Comparison of ENCODE assay signal across 8 cellular contexts in genomic region chr4:124711469-124712416, GRCh38. TPM values are rescaled to one million over a fixed set of nuclear protein-coding genes. Genes with fewer than 3 reads are reported as not detected.
DNase-seq lines count a peak whose midpoint lies in the region; ATAC-seq and TF ChIP-seq lines count a peak whose summit lies in the region.

No MANE protein-coding gene starts in this region.

- no peak overlapping the region for H2AFZ ChIP-seq in H9 (ENCODE audit: low read length)

- no peaks in the 10 kb centered on the region for H3K79me1 ChIP-seq in H9 (ENCODE audit: insufficient read depth, low read depth, low read length, poor library complexity, severe bottlenecking)

- H3K36me3 ChIP-seq in SJCRH30: peaks cover 15% of the 10 kb centered on the region

- peak overlapping the region; percentile 90 for H3K27ac ChIP-seq in 22Rv1
- no peak overlapping the region for H3K27ac ChIP-seq in H9 (ENCODE audit: insufficient read length, low read depth, low read length)
- H3K27ac ChIP-seq in SJCRH30: peak overlapping the region; percentile 96

- no peak overlapping the region for H2BK20ac ChIP-seq in H9 (ENCODE audit: low read depth, low read length, poor library complexity, severe bottlenecking)

- H3K27ac Mint-ChIP-seq in H9: no peak overlapping the region
- H3K27ac Mint-ChIP-seq in stimulated activated naive B cell treated with anti-CD40 and anti-IgM and Interleukin-4, amounts not matched to agents 10 μg/mL and 1 μg/mL and 100 μg/mL, for 72 hours: no peak overlapping the region

- WGBS in H9 (ENCODE audit: extremely low coverage, insufficient read length, low lambda C conversion rate): no CpG with 5 or more reads among the region's 38 CpGs

- H3K27me3 ChIP-seq in H9 (ENCODE audit: insufficient read depth, low read length) (no peaks in the 10 kb centered on the region), SJCRH30 (no peaks in the 10 kb centered on the region)

- peak overlapping the region; percentile 31 for H2BK5ac ChIP-seq in H9 (ENCODE audit: insufficient read length, low read length)

- H3K18ac ChIP-seq in H9 (ENCODE audit: insufficient read length, low read depth, low read length): peak overlapping the region; percentile 91

- peaks cover 26 to 32% of the 10 kb centered on the region in 2 experiments for H3K4me1 Mint-ChIP-seq in H9
- peaks cover 4 to 7% of the 10 kb centered on the region in 2 donors for H3K4me1 Mint-ChIP-seq in stimulated activated naive B cell treated with anti-CD40 and anti-IgM and Interleukin-4, amounts not matched to agents 10 μg/mL and 1 μg/mL and 100 μg/mL, for 72 hours

- H3K4me2 ChIP-seq in H9 (ENCODE audit: insufficient read depth, insufficient read length, low read length): peak overlapping the region; percentile 97

- H3K4me3 ChIP-seq in SJCRH30: peak overlapping the region; percentile 96

- peak overlapping the region in 1 of 2 experiments; percentile 92; a peak in 2 of 5 replicates for H3K4me3 Mint-ChIP-seq in H9
- H3K4me3 Mint-ChIP-seq in stimulated activated naive B cell treated with anti-CD40 and anti-IgM and Interleukin-4, amounts not matched to agents 10 μg/mL and 1 μg/mL and 100 μg/mL, for 72 hours: peak overlapping the region in 1 of 2 donors; percentile 88

- H4K91ac ChIP-seq in H9 (ENCODE audit: insufficient read length, low read depth, low read length): no peak overlapping the region

- intact Hi-C loops in left colon (cut with DNase I, micrococcal nuclease): no loop called here

- H2AK5ac ChIP-seq in H9 (ENCODE audit: insufficient read length, low read length): no peak overlapping the region

- peaks cover 2% of the 10 kb centered on the region; the same call in 1 of the 2 replicates for H3K4me1 ChIP-seq in H9 (ENCODE audit: insufficient read depth, low read length)
- H3K4me1 ChIP-seq in SJCRH30: peaks cover 12% of the 10 kb centered on the region

- H3K9me3 Mint-ChIP-seq in H9: no peaks in the 10 kb centered on the region
- H3K9me3 Mint-ChIP-seq in stimulated activated naive B cell treated with anti-CD40 and anti-IgM and Interleukin-4, amounts not matched to agents 10 μg/mL and 1 μg/mL and 100 μg/mL, for 72 hours: no peaks in the 10 kb centered on the region

- H3K4ac ChIP-seq in H9 (ENCODE audit: low read depth, low read length): no peak overlapping the region

- no peak overlapping the region for H4K8ac ChIP-seq in H9 (replicated peaks; ENCODE audit: insufficient read length, low read depth, low read length)

- peak; percentile 16 for DNase-seq in GDM1 (lab: John Stamatoyannopoulos, UW)
- DNase-seq in H9: peak; percentile 84
- DNase-seq in LHCN-M2 (ENCODE audit: low read depth): peak; percentile 72
- peak; percentile 81 for DNase-seq in SJCRH30
- peak; percentile 36 to 82 for DNase-seq in dermis microvascular lymphatic vessel endothelial cell (ENCODE audit: low read depth in 2 of 2)
- DNase-seq in left colon: peak; percentile 75 to 77
- DNase-seq in stimulated activated naive B cell treated with anti-CD40 and anti-IgM and Interleukin-4, amounts not matched to agents 10 μg/mL and 1 μg/mL and 100 μg/mL, for 72 hours: peak; percentile 15

- peak overlapping the region; percentile 93 for H3K14ac ChIP-seq in H9 (ENCODE audit: insufficient read depth, low read length)

- H3K9ac ChIP-seq in H9 (ENCODE audit: extremely low read depth, insufficient read length, low read length): peak overlapping the region; percentile 89

- no peak overlapping the region for H2BK15ac ChIP-seq in H9 (ENCODE audit: low read depth, low read length)

- no peak overlapping the region for H4K5ac ChIP-seq in H9 (ENCODE audit: insufficient read length, low read depth, low read length)

- no peak; the same call in 1 of the 2 replicates for TF ChIP-seq CTCF in 22Rv1 (IDR thresholded peaks at IDR 0.05)
- no peak for TF ChIP-seq CTCF in H9 (conservative IDR thresholded peaks at IDR 0.05)

- H2BK12ac ChIP-seq in H9 (ENCODE audit: insufficient read length, low read depth, low read length): no peak overlapping the region

- peak; percentile 80 for ATAC-seq in left colon
- ATAC-seq in stimulated activated naive B cell treated with anti-CD40 and anti-IgM and Interleukin-4, amounts not matched to agents 10 μg/mL and 1 μg/mL and 100 μg/mL, for 72 hours (replicated peaks): peak; percentile 37 to 45

- peaks cover 8 to 15% (median 8%) of the 10 kb centered on the region in 3 experiments; a peak in 6 of 7 replicates for H3K36me3 Mint-ChIP-seq in H9 (ENCODE audit: insufficient read depth in 1 of 3, low read depth in 3 of 3)
- no peaks in the 10 kb centered on the region for H3K36me3 Mint-ChIP-seq in stimulated activated naive B cell treated with anti-CD40 and anti-IgM and Interleukin-4, amounts not matched to agents 10 μg/mL and 1 μg/mL and 100 μg/mL, for 72 hours

- no peaks in the 10 kb centered on the region for H3K27me3 Mint-ChIP-seq in H9 (ENCODE audit: low read depth)
- H3K27me3 Mint-ChIP-seq in stimulated activated naive B cell treated with anti-CD40 and anti-IgM and Interleukin-4, amounts not matched to agents 10 μg/mL and 1 μg/mL and 100 μg/mL, for 72 hours: no peaks in the 10 kb centered on the region

- H3K9me3 ChIP-seq in H9 (ENCODE audit: control insufficient read depth, low read depth, low read length) (no peaks in the 10 kb centered on the region), SJCRH30 (replicated peaks) (no peaks in the 10 kb centered on the region)

- no peak overlapping the region for H2BK120ac ChIP-seq in H9 (ENCODE audit: low read depth, low read length, poor library complexity, severe bottlenecking)

- no peak overlapping the region for H3K23ac ChIP-seq in H9 (ENCODE audit: insufficient read length, low read depth, low read length)

- no peak overlapping the region for H3T11ph ChIP-seq in H9 (ENCODE audit: low read length)

- no peak overlapping the region for H3K56ac ChIP-seq in H9 (ENCODE audit: insufficient read length, low read depth, low read length)

- peaks cover 22% of the 10 kb centered on the region; the same call in 1 of the 2 replicates for H3K79me2 ChIP-seq in H9 (ENCODE audit: insufficient read depth, low read length)

- no peaks in the 10 kb centered on the region for H4K20me1 ChIP-seq in H9 (ENCODE audit: control insufficient read depth, insufficient read depth, insufficient read length)

- H3K23me2 ChIP-seq in H9 (ENCODE audit: insufficient read length, low read depth, low read length, poor library complexity, severe bottlenecking): peaks cover 11% of the 10 kb centered on the region

RNA-seq across cellular contexts. Expression of gene ANKRD50, which starts 0.8 kb away (rescaled TPM):
- total RNA-seq in H9 (2021): 27.3 and 30.1 TPM in 2 replicates
- 13.0 and 16.3 TPM in 2 replicates for total RNA-seq in LHCN-M2 (2014; rRNA removed)
- polyA plus RNA-seq in LHCN-M2 (2012): 5.4 TPM
- 18.4 and 21.0 TPM in 2 replicates for total RNA-seq in SJCRH30 (2014; rRNA removed; shearing (Covaris generic))
- 41.6 and 58.8 TPM in 2 replicates for total RNA-seq in dermis microvascular lymphatic vessel endothelial cell
- total RNA-seq in left colon: 10 to 100 TPM in 1 of 2 donors, 1 to 10 TPM in 1; 9.4 to 11.8 TPM

Comparison
In these comparisons a context has a peak if more than half of its experiments do, and no peak if none do; other contexts are left out.
1. DNase-seq: peak in every context shown above with its lines; median percentile 84 in H9; 81 in SJCRH30; 76 in left colon; 72 in LHCN-M2; 59 in dermis microvascular lymphatic vessel endothelial cell; 16 in GDM1; 15 in stimulated activated naive B cell treated with anti-CD40 and anti-IgM and Interleukin-4, amounts not matched to agents 10 μg/mL and 1 μg/mL and 100 μg/mL, for 72 hours.